1 cellular context compared by ENCODE assay signal in genomic region chr3:15982243-15982642, GRCh38.
TF ChIP-seq lines count a peak whose summit lies in the region.

No MANE protein-coding gene starts in this region.

TF ChIP-seq in H1, 55 proteins besides CTCF, POLR2A, EP300 and RAD21 (continued from another document):
- TF ChIP-seq SP4 (IDR thresholded peaks at IDR 0.05; ENCODE audit: low read length) = no peak
- TF ChIP-seq CHD1 (IDR thresholded peaks at IDR 0.05; ENCODE audit: low read depth, low read length) = no peak
- TF ChIP-seq ATF3 (IDR thresholded peaks at IDR 0.05; ENCODE audit: insufficient read depth, low read depth, low read length) = no peak
- TF ChIP-seq MAX (IDR thresholded peaks at IDR 0.05) = no peak
- no peak for TF ChIP-seq SP1 (IDR thresholded peaks at IDR 0.05; ENCODE audit: low read depth, low read length)
- no peak for TF ChIP-seq SIN3A (conservative IDR thresholded peaks at IDR 0.05 in 1 of 2, IDR thresholded peaks at IDR 0.05 in 1 of 2; ENCODE audit: low read depth in 1 of 2, low read length in 2 of 2)
- TF ChIP-seq POU5F1 (IDR thresholded peaks at IDR 0.05; ENCODE audit: low read depth, low read length) = no peak
- no peak for TF ChIP-seq E2F6 (IDR thresholded peaks at IDR 0.05)
- TF ChIP-seq RNF2 (IDR thresholded peaks at IDR 0.05; ENCODE audit: borderline replicate concordance, low read depth, low read length, missing control alignments, poor library complexity, severe bottlenecking) = no peak
- TF ChIP-seq SRF (IDR thresholded peaks at IDR 0.05; ENCODE audit: low read depth, low read length) = no peak
- TF ChIP-seq GABPA (IDR thresholded peaks at IDR 0.05; ENCODE audit: borderline replicate concordance, insufficient read depth, low read length) = no peak
- no peak for TF ChIP-seq HDAC2 (IDR thresholded peaks at IDR 0.05; ENCODE audit: borderline replicate concordance in 1 of 2, low read depth in 2 of 2, low read length in 2 of 2)
- no peak for TF ChIP-seq CBX5 (IDR thresholded peaks at IDR 0.05; ENCODE audit: low read depth, low read length)
TF ChIP-seq in H1: peak in this region for 0.
